Comparison of ENCODE assay signal across 16 cellular contexts in the genomic region with DNA sequence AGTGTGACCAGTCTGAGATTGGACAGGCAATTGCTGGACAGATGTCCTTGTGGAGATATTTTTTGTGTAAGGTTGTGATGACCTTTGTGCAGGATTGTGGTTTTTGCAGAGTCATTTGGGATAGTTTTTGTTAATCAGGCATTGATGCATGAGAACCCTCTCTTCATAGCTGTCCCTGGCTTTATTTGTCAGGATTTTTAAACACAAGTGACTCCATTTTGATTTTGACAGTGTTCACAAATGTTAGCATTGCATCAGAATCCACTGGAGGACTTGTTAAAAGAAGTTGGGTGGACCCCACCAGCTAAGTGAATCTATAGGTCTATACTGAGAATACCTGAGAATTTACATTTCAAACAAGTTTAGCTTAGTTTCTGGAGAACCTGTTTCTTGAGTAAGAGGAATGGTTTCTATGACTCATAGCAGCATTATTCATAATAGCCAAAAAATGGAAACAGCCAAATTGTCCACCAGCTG. TPM values are rescaled to one million over a fixed set of nuclear protein-coding genes. Genes with fewer than 3 reads are reported as not detected.
DNase-seq lines count a peak whose midpoint lies in the region; ATAC-seq, FAIRE-seq and TF ChIP-seq lines count a peak whose summit lies in the region.
"Had no signal": no experiment of that assay in that cellular context is flagged by ENCODE, and none has a peak within 500 bp of the region (broad histone marks: within the 10 kb centered on the region; RNA-seq: fewer than 3 reads in every experiment).

No MANE protein-coding gene starts in this region.

- H3K9me3 Mint-ChIP-seq in activated CD4-positive, alpha-beta T cell treated with anti-CD3 and anti-CD28 coated beads for 36 hours (ENCODE audit: low read depth), result no peaks in the 10 kb centered on the region
- no peaks in the 10 kb centered on the region for H3K9me3 Mint-ChIP-seq in stimulated activated effector memory CD8-positive, alpha-beta T cell treated with anti-CD3 and anti-CD28 coated beads, Interleukin-12 subunit alpha, Interleukin-12 subunit beta, amount 100 ng/mL, for 72 hours
- H3K9me3 Mint-ChIP-seq: activated CD4-positive, alpha-beta T cell treated with anti-CD3 and anti-CD28 coated beads, Interleukin-2, amount 10 ng/mL, durations not matched to agents 24 days and 14 days; activated naive CD4-positive, alpha-beta T cell treated with anti-CD3 and anti-CD28 coated beads for 36 hours had no signal

- no peak overlapping the region for H3K4me3 Mint-ChIP-seq in activated CD4-positive, alpha-beta T cell treated with anti-CD3 and anti-CD28 coated beads for 36 hours
- no peak overlapping the region for H3K4me3 Mint-ChIP-seq in stimulated activated effector memory CD8-positive, alpha-beta T cell treated with anti-CD3 and anti-CD28 coated beads, Interleukin-12 subunit alpha, Interleukin-12 subunit beta, amount 100 ng/mL, for 72 hours
- H3K4me3 Mint-ChIP-seq: activated CD4-positive, alpha-beta T cell treated with anti-CD3 and anti-CD28 coated beads, Interleukin-2, amount 10 ng/mL, durations not matched to agents 24 days and 14 days; activated naive CD4-positive, alpha-beta T cell treated with anti-CD3 and anti-CD28 coated beads for 36 hours had no signal

- no peak overlapping the region for H4K8ac ChIP-seq in IMR-90 (ENCODE audit: low read depth in 2 of 2, low read length in 2 of 2)

- peaks cover 5 to 43% of the 10 kb centered on the region in 2 experiments for H3K79me1 ChIP-seq in IMR-90 (ENCODE audit: low read depth in 1 of 2, low read length in 2 of 2)

- no peak overlapping the region for H2BK15ac ChIP-seq in IMR-90 (ENCODE audit: low read depth, low read length)

- no peak overlapping the region for H3K27ac Mint-ChIP-seq in activated CD4-positive, alpha-beta T cell treated with anti-CD3 and anti-CD28 coated beads for 36 hours
- peak overlapping the region; percentile 48 for H3K27ac Mint-ChIP-seq in stimulated activated effector memory CD8-positive, alpha-beta T cell treated with anti-CD3 and anti-CD28 coated beads, Interleukin-12 subunit alpha, Interleukin-12 subunit beta, amount 100 ng/mL, for 72 hours
- H3K27ac Mint-ChIP-seq: activated CD4-positive, alpha-beta T cell treated with anti-CD3 and anti-CD28 coated beads, Interleukin-2, amount 10 ng/mL, durations not matched to agents 24 days and 14 days; activated naive CD4-positive, alpha-beta T cell treated with anti-CD3 and anti-CD28 coated beads for 36 hours had no signal

- TF ChIP-seq RAD21 in IMR-90 (IDR thresholded peaks at IDR 0.05; ENCODE audit: low read length), result no peak

- TF ChIP-seq CTCF in IMR-90 (conservative IDR thresholded peaks at IDR 0.05; ENCODE audit: low read depth, low read length) (no peak), bronchial epithelial cell (IDR thresholded peaks at IDR 0.05; ENCODE audit: insufficient read depth, low read length, severe bottlenecking) (no peak), testis (IDR thresholded peaks at IDR 0.05) (no peak), esophagus muscularis mucosa (IDR thresholded peaks at IDR 0.05) (no peak)

- H4K5ac ChIP-seq in IMR-90 (ENCODE audit: low read depth, low read length), result no peak overlapping the region

- no peaks in the 10 kb centered on the region for H3K27me3 ChIP-seq in IMR-90 (ENCODE audit: control insufficient read depth, insufficient read depth, low read length)
- H3K27me3 ChIP-seq in bronchial epithelial cell (ENCODE audit: control insufficient read depth, insufficient read depth, low read length), result no peaks in the 10 kb centered on the region
- no peaks in the 10 kb centered on the region for H3K27me3 ChIP-seq in testis
- H3K27me3 ChIP-seq in esophagus muscularis mucosa, result no peaks in the 10 kb centered on the region
- H3K27me3 ChIP-seq: neutrophil, tibial artery had no signal

- H3K4me1 ChIP-seq in IMR-90 (ENCODE audit: control insufficient read depth, insufficient read depth, low read length), result peaks cover 11% of the 10 kb centered on the region
- H3K4me1 ChIP-seq in testis, result no peaks in the 10 kb centered on the region
- peaks cover 0 to 28% (median 19%) of the 10 kb centered on the region in 4 donors for H3K4me1 ChIP-seq in esophagus muscularis mucosa
- H3K4me1 ChIP-seq: tibial artery had no signal

- DNase-seq in activated CD4-positive, alpha-beta T cell treated with anti-CD3 and anti-CD28 coated beads for 36 hours, result no peak
- DNase-seq in activated CD4-positive, alpha-beta T cell treated with anti-CD3 and anti-CD28 coated beads, Interleukin-2, amount 50 U/mL, for 48 hours, result no peak
- DNase-seq in IMR-90 (peak; percentile 32), bronchial epithelial cell (ENCODE audit: low read depth) (peak; percentile 88), testis (no peak), esophagus muscularis mucosa (ENCODE audit: extremely low spot score) (no peak), UCSD-AML1 (lab: John Stamatoyannopoulos, UW; ENCODE audit: unreplicated experiment) (no peak)
- no peak for DNase-seq in stimulated activated effector memory CD8-positive, alpha-beta T cell treated with anti-CD3 and anti-CD28 coated beads, Interleukin-12 subunit alpha, Interleukin-12 subunit beta, amount 100 ng/mL, for 72 hours (ENCODE audit: low spot score in 2 of 2)
- DNase-seq: activated CD4-positive, alpha-beta T cell treated with anti-CD3 and anti-CD28 coated beads, Interleukin-2, amount 10 ng/mL, durations not matched to agents 24 days and 14 days; activated naive CD4-positive, alpha-beta T cell treated with anti-CD3 and anti-CD28 coated beads for 36 hours; tibial artery had no signal

- dilution Hi-C loops in IMR-90 (cut with HindIII; ENCODE audit: low sequenced_read_pairs, unreplicated experiment), result no loop called here

- intact Hi-C loops in activated CD4-positive, alpha-beta T cell treated with anti-CD3 and anti-CD28 coated beads for 36 hours (cut with DNase I, micrococcal nuclease), result no loop called here
- intact Hi-C loops in IMR-90 (cut with micrococcal nuclease), result no loop called here
- intact Hi-C loops in testis (cut with DNase I; ENCODE audit: low total_unique reads), result no loop called here
- intact Hi-C loops in esophagus muscularis mucosa (cut with DNase I), result no loop called here

- no peak overlapping the region for H2BK120ac ChIP-seq in IMR-90 (ENCODE audit: low read depth, low read length)

- no peak overlapping the region for H2AK9ac ChIP-seq in IMR-90 (replicated peaks; ENCODE audit: low read depth, low read length, poor library complexity)

- H3K4ac ChIP-seq in IMR-90 (ENCODE audit: low read depth, low read length), result no peak overlapping the region

- in situ Hi-C loops in IMR-90 (cut with MboI; ENCODE audit: low sequenced_read_pairs), result no loop called here

- TF ChIP-seq EP300 in esophagus muscularis mucosa (IDR thresholded peaks at IDR 0.05), result no peak

- CTCF ChIA-PET in activated CD4-positive, alpha-beta T cell treated with anti-CD3 and anti-CD28 coated beads for 36 hours (lab: Charles Lee), result interaction anchor here (0.6 to 2.0 kb wide), 8 partner anchors 9 to 175 kb away, joined by 3 to 8 read pairs (median 4); a partner anchor contains a TSS
- CTCF ChIA-PET in IMR-90 (lab: Yijun Ruan, JAX), result interaction anchor here (1.0 to 1.3 kb wide), 2 partner anchors 12 to 22 kb away, joined by 4 read pairs; a partner anchor contains a TSS

- no TSS peak for BruUV-seq in IMR-90 (replicated peaks; lab: Mats Ljungman, UMichigan)

- peaks cover 3% of the 10 kb centered on the region; the same call in 1 of the 2 replicates for H4K20me1 ChIP-seq in IMR-90 (ENCODE audit: insufficient read depth, low read length)

- peaks cover 48% of the 10 kb centered on the region for H3K4me1 Mint-ChIP-seq in activated CD4-positive, alpha-beta T cell treated with anti-CD3 and anti-CD28 coated beads for 36 hours
- H3K4me1 Mint-ChIP-seq in stimulated activated effector memory CD8-positive, alpha-beta T cell treated with anti-CD3 and anti-CD28 coated beads, Interleukin-12 subunit alpha, Interleukin-12 subunit beta, amount 100 ng/mL, for 72 hours, result peaks cover 45% of the 10 kb centered on the region

- ATAC-seq in activated CD4-positive, alpha-beta T cell treated with anti-CD3 and anti-CD28 coated beads for 36 hours, result peak; percentile 45
- ATAC-seq in IMR-90 (ENCODE audit: low read depth), result no peak
- peak; percentile 44 for ATAC-seq in stimulated activated effector memory CD8-positive, alpha-beta T cell treated with anti-CD3 and anti-CD28 coated beads, Interleukin-12 subunit alpha, Interleukin-12 subunit beta, amount 100 ng/mL, for 72 hours
- ATAC-seq: Panc1 had no signal

- peaks cover 5% of the 10 kb centered on the region for H3K36me3 Mint-ChIP-seq in activated CD4-positive, alpha-beta T cell treated with anti-CD3 and anti-CD28 coated beads for 36 hours (ENCODE audit: low read depth)
- peaks cover 5% of the 10 kb centered on the region for H3K36me3 Mint-ChIP-seq in stimulated activated effector memory CD8-positive, alpha-beta T cell treated with anti-CD3 and anti-CD28 coated beads, Interleukin-12 subunit alpha, Interleukin-12 subunit beta, amount 100 ng/mL, for 72 hours

- no peak overlapping the region for H3K56ac ChIP-seq in IMR-90 (ENCODE audit: extremely low read depth, insufficient read depth, low read length)

- no peak overlapping the region for H4K91ac ChIP-seq in IMR-90 (ENCODE audit: insufficient read depth, low read depth, low read length)

- H3K27ac ChIP-seq in IMR-90 (ENCODE audit: insufficient read depth, low read length) (no peak overlapping the region), testis (no peak overlapping the region), esophagus muscularis mucosa (replicated peaks in 1 of 4) (no peak overlapping the region)
- H3K27ac ChIP-seq: neutrophil, tibial artery had no signal

- H3K18ac ChIP-seq in IMR-90 (ENCODE audit: low read depth, low read length), result no peak overlapping the region

- no peaks in the 10 kb centered on the region for H3K27me3 Mint-ChIP-seq in activated CD4-positive, alpha-beta T cell treated with anti-CD3 and anti-CD28 coated beads for 36 hours
- H3K27me3 Mint-ChIP-seq: activated CD4-positive, alpha-beta T cell treated with anti-CD3 and anti-CD28 coated beads, Interleukin-2, amount 10 ng/mL, durations not matched to agents 24 days and 14 days had no signal

- POLR2A ChIA-PET in activated CD4-positive, alpha-beta T cell treated with anti-CD3 and anti-CD28 coated beads for 36 hours (lab: Charles Lee), result no interaction called here
- POLR2A ChIA-PET in IMR-90 (lab: Charles Lee; ENCODE audit: unreplicated experiment), result no interaction called here

- TF ChIP-seq POLR2A in IMR-90 (IDR thresholded peaks at IDR 0.05; ENCODE audit: low read depth, low read length) (no peak), testis (IDR thresholded peaks at IDR 0.05) (no peak), esophagus muscularis mucosa (IDR thresholded peaks at IDR 0.05; ENCODE audit: low read depth) (no peak)

- H3K9me1 ChIP-seq in IMR-90 (ENCODE audit: insufficient read depth, low read length), result peaks cover 7% of the 10 kb centered on the region

- H2AK5ac ChIP-seq in IMR-90 (ENCODE audit: low read depth, low read length), result no peak overlapping the region

- no peak overlapping the region for H3K14ac ChIP-seq in IMR-90 (replicated peaks; ENCODE audit: low read depth, low read length)

- H3K4me2 ChIP-seq in IMR-90 (ENCODE audit: low read depth, low read length), result no peak overlapping the region

- H3K9ac ChIP-seq in IMR-90 (ENCODE audit: low read depth, low read length), result no peak overlapping the region

- no peak overlapping the region for H2BK20ac ChIP-seq in IMR-90 (ENCODE audit: low read depth, low read length)

- H2BK5ac ChIP-seq in IMR-90 (ENCODE audit: low read depth, low read length, poor library complexity, severe bottlenecking), result no peak overlapping the region

- FAIRE-seq in bronchial epithelial cell (lab: Jason Lieb, UNC), result no peak
- FAIRE-seq: A204.1 had no signal

- H2AFZ ChIP-seq in IMR-90 (replicated peaks; ENCODE audit: low read length, poor library complexity), result no peak overlapping the region

- no peaks in the 10 kb centered on the region for H3K36me3 ChIP-seq in IMR-90 (ENCODE audit: control insufficient read depth, insufficient read depth, low read length)
- no peaks in the 10 kb centered on the region for H3K36me3 ChIP-seq in bronchial epithelial cell (ENCODE audit: control insufficient read depth, insufficient read depth, low read length)
- no peaks in the 10 kb centered on the region for H3K36me3 ChIP-seq in testis (ENCODE audit: low read depth, missing control alignments)
- no peaks in the 10 kb centered on the region for H3K36me3 ChIP-seq in esophagus muscularis mucosa
- H3K36me3 ChIP-seq: neutrophil, tibial artery had no signal

- H3K9me3 ChIP-seq in IMR-90 (ENCODE audit: control insufficient read depth, insufficient read depth, low read length) (no peaks in the 10 kb centered on the region), testis (no peaks in the 10 kb centered on the region), esophagus muscularis mucosa (no peaks in the 10 kb centered on the region)
- H3K9me3 ChIP-seq: neutrophil, tibial artery had no signal

- no peak overlapping the region for H3K23ac ChIP-seq in IMR-90 (ENCODE audit: low read depth, low read length)

- H3K4me3 ChIP-seq in IMR-90 (ENCODE audit: insufficient read depth, low read depth, low read length) (no peak overlapping the region), bronchial epithelial cell (ENCODE audit: low read depth, low read length) (no peak overlapping the region), testis (no peak overlapping the region), esophagus muscularis mucosa (no peak overlapping the region)
- H3K4me3 ChIP-seq: tibial artery had no signal

RNA-seq across cellular contexts. Expression of a gene that starts 11.8 kb away (rescaled TPM):
- 10 to 100 TPM; 18.2 to 24.9 TPM for total RNA-seq in activated CD4-positive, alpha-beta T cell treated with anti-CD3 and anti-CD28 coated beads for 36 hours
- total RNA-seq in IMR-90 (2012; rRNA removed) (8.1 and 9.9 TPM in 2 replicates), bronchial epithelial cell (6.8 and 7.2 TPM in 2 replicates), testis (10 to 100 TPM; 52.5 to 68.1 TPM), esophagus muscularis mucosa (10 to 100 TPM; 10.3 to 20.7 (median 15.5) TPM)
- polyA plus RNA-seq in IMR-90 (2012; rRNA removed) (17.8 and 18.5 TPM in 2 replicates), testis (ENCODE audit: insufficient read depth, low read depth, low replicate concordance) (43.2 TPM)
- polyA plus RNA-seq in IMR-90 (2012; cell fraction: cytosol; rRNA removed), result 11.6 and 15.5 TPM in 2 replicates
- polyA plus RNA-seq in IMR-90 (2012; cell fraction: nucleus; rRNA removed; ENCODE audit: low replicate concordance), result 24.1 and 27.4 TPM in 2 replicates

RNA-seq across cellular contexts. Expression of a gene that starts 26.4 kb away (rescaled TPM):
- 1 to 10 TPM; 3.7 to 5.3 TPM for total RNA-seq in activated CD4-positive, alpha-beta T cell treated with anti-CD3 and anti-CD28 coated beads for 36 hours
- total RNA-seq in IMR-90 (2012; rRNA removed) (3.3 and 3.4 TPM in 2 replicates), bronchial epithelial cell (0.77 TPM in 1 of 2 replicates, not detected in the other), testis (1 to 10 TPM; 1.9 to 3.2 TPM), esophagus muscularis mucosa (10 to 100 TPM in 1 of 4 donors, 1 to 10 TPM in 3; 3.7 to 11.4 (median 7.1) TPM)
- polyA plus RNA-seq in IMR-90 (2012; rRNA removed) (7.0 and 7.8 TPM in 2 replicates), testis (ENCODE audit: insufficient read depth, low read depth, low replicate concordance) (4.0 TPM)
- 4.5 and 5.1 TPM in 2 replicates for polyA plus RNA-seq in IMR-90 (2012; cell fraction: cytosol; rRNA removed)
- polyA plus RNA-seq in IMR-90 (2012; cell fraction: nucleus; rRNA removed; ENCODE audit: low replicate concordance), result 15.7 and 20.4 TPM in 2 replicates

RNA-seq across cellular contexts. Expression of a gene that starts 55.9 kb away (rescaled TPM):
- not detected for total RNA-seq in activated CD4-positive, alpha-beta T cell treated with anti-CD3 and anti-CD28 coated beads for 36 hours
- not detected in 2 replicates for total RNA-seq in IMR-90 (2012; rRNA removed)
- polyA plus RNA-seq in IMR-90 (2012; rRNA removed), result not detected in 2 replicates
- not detected in 2 replicates for polyA plus RNA-seq in IMR-90 (2012; cell fraction: cytosol; rRNA removed)
- 0.30 TPM in 1 of 2 replicates, not detected in the other for polyA plus RNA-seq in IMR-90 (2012; cell fraction: nucleus; rRNA removed; ENCODE audit: low replicate concordance)
- 1.3 and 5.9 TPM in 2 replicates for total RNA-seq in bronchial epithelial cell
- under 1 TPM in 1 of 2 donors, not detected in 1; 0.99 TPM for total RNA-seq in testis
- polyA plus RNA-seq in testis (ENCODE audit: insufficient read depth, low read depth, low replicate concordance), result 1.9 TPM
- not detected for total RNA-seq in esophagus muscularis mucosa
- total RNA-seq: activated CD4-positive, alpha-beta T cell treated with anti-CD3 and anti-CD28 coated beads, Interleukin-2, amount 10 ng/mL, durations not matched to agents 24 days and 14 days; activated naive CD4-positive, alpha-beta T cell treated with anti-CD3 and anti-CD28 coated beads for 36 hours; cerebellum; mesenteric fat pad had no signal

Comparison
In these comparisons a context has a peak if more than half of its experiments do, and no peak if none do; other contexts are left out.
1. DNase-seq: peak in IMR-90 (single experiment) and bronchial epithelial cell (single experiment); none in activated CD4-positive, alpha-beta T cell treated with anti-CD3 and anti-CD28 coated beads for 36 hours (single experiment), activated CD4-positive, alpha-beta T cell treated with anti-CD3 and anti-CD28 coated beads, Interleukin-2, amount 50 U/mL, for 48 hours (0 of 2), stimulated activated effector memory CD8-positive, alpha-beta T cell treated with anti-CD3 and anti-CD28 coated beads, Interleukin-12 subunit alpha, Interleukin-12 subunit beta, amount 100 ng/mL, for 72 hours (0 of 2), testis (single experiment), esophagus muscularis mucosa (single experiment) and UCSD-AML1 (single experiment).